In genomic region chr16:88747588-88748301, GRCh38 we compare ENCODE assay signal across 8 cellular contexts. TPM values are rescaled to one million over a fixed set of nuclear protein-coding genes. Genes with fewer than 3 reads are reported as not detected.
DNase-seq lines count a peak whose midpoint lies in the region; ATAC-seq and TF ChIP-seq lines count a peak whose summit lies in the region.

No MANE protein-coding gene starts in this region.

- no peak overlapping the region for H3K27ac Mint-ChIP-seq in endodermal cell
- no peak overlapping the region for H3K27ac Mint-ChIP-seq in stimulated activated effector memory CD8-positive, alpha-beta T cell treated with anti-CD3 and anti-CD28 coated beads, Interleukin-12 subunit alpha, Interleukin-12 subunit beta, amount 100 ng/mL, for 72 hours
- H3K27ac Mint-ChIP-seq in stimulated activated naive B cell treated with anti-CD40 and anti-IgM and Interleukin-4, amounts not matched to agents 10 μg/mL and 1 μg/mL and 100 μg/mL, for 72 hours = no peak overlapping the region

- no peak overlapping the region for H3K27ac ChIP-seq in endodermal cell (ENCODE audit: low read depth, low read length)
- no peak overlapping the region for H3K27ac ChIP-seq in right cardiac atrium (ENCODE audit: low read length)

- CTCF ChIA-PET in HEK293T (lab: Yijun Ruan, JAX) = interaction anchor here (0.6 kb wide), 1 partner anchor 45 kb away, joined by 3 read pairs; no protein-coding TSS in a partner anchor

- H3K9me3 ChIP-seq in endodermal cell (ENCODE audit: control insufficient read depth, low read length) = no peaks in the 10 kb centered on the region
- no peaks in the 10 kb centered on the region for H3K9me3 ChIP-seq in right cardiac atrium (ENCODE audit: control insufficient read depth, low read length)

- no peaks in the 10 kb centered on the region for H3K36me3 Mint-ChIP-seq in endodermal cell (ENCODE audit: low read depth)
- H3K36me3 Mint-ChIP-seq in stimulated activated effector memory CD8-positive, alpha-beta T cell treated with anti-CD3 and anti-CD28 coated beads, Interleukin-12 subunit alpha, Interleukin-12 subunit beta, amount 100 ng/mL, for 72 hours = peaks cover 55% of the 10 kb centered on the region
- H3K36me3 Mint-ChIP-seq in stimulated activated naive B cell treated with anti-CD40 and anti-IgM and Interleukin-4, amounts not matched to agents 10 μg/mL and 1 μg/mL and 100 μg/mL, for 72 hours = peaks cover 6 to 13% of the 10 kb centered on the region in 2 donors

- intact Hi-C loops in right cardiac atrium (cut with DNase I) = loop anchor here in 2 of 4 donors (5.0 to 10.0 kb wide), 3 partner anchors 35 to 467 kb away; partner anchors contain the start of gene ZNF778 (in 1 of the 2)

- WGBS in endodermal cell (ENCODE audit: insufficient coverage in 1 of 2, insufficient read length in 1 of 2), 2 experiments = 93 to 96% methylated on average over 21 to 26 of the region's 26 CpGs
- WGBS in right cardiac atrium = 86% methylated on average over 26 of the region's 26 CpGs

- in situ Hi-C loops in SK-MEL-5 (cut with HindIII; ENCODE audit: low pct_unique_long_range_greater_than_20kb, low sequenced_read_pairs) = no loop called here

- H3K27me3 Mint-ChIP-seq in endodermal cell (ENCODE audit: insufficient read depth) = no peaks in the 10 kb centered on the region
- no peaks in the 10 kb centered on the region for H3K27me3 Mint-ChIP-seq in stimulated activated naive B cell treated with anti-CD40 and anti-IgM and Interleukin-4, amounts not matched to agents 10 μg/mL and 1 μg/mL and 100 μg/mL, for 72 hours

- no peaks in the 10 kb centered on the region for H3K9me3 Mint-ChIP-seq in endodermal cell
- H3K9me3 Mint-ChIP-seq in stimulated activated effector memory CD8-positive, alpha-beta T cell treated with anti-CD3 and anti-CD28 coated beads, Interleukin-12 subunit alpha, Interleukin-12 subunit beta, amount 100 ng/mL, for 72 hours = no peaks in the 10 kb centered on the region
- H3K9me3 Mint-ChIP-seq in stimulated activated naive B cell treated with anti-CD40 and anti-IgM and Interleukin-4, amounts not matched to agents 10 μg/mL and 1 μg/mL and 100 μg/mL, for 72 hours = no peaks in the 10 kb centered on the region

- peak; percentile 64 for DNase-seq in CMK (ENCODE audit: low read depth)
- peak; percentile 69 for DNase-seq in HEK293T (ENCODE audit: extremely low spot score)
- DNase-seq in SK-MEL-5 (ENCODE audit: low read depth, low spot score) = peak; percentile 90
- DNase-seq in endodermal cell = peak; percentile 90
- DNase-seq in stimulated activated effector memory CD8-positive, alpha-beta T cell treated with anti-CD3 and anti-CD28 coated beads, Interleukin-12 subunit alpha, Interleukin-12 subunit beta, amount 100 ng/mL, for 72 hours (ENCODE audit: low spot score in 2 of 2) = peak in 1 of 2 donors; percentile 62
- DNase-seq in stimulated activated naive B cell treated with anti-CD40 and anti-IgM and Interleukin-4, amounts not matched to agents 10 μg/mL and 1 μg/mL and 100 μg/mL, for 72 hours = no peak
- DNase-seq in right cardiac atrium = no peak

- no peaks in the 10 kb centered on the region for H3K27me3 ChIP-seq in endodermal cell (ENCODE audit: control insufficient read depth, insufficient read depth, low read length, poor library complexity, severe bottlenecking)
- no peaks in the 10 kb centered on the region for H3K27me3 ChIP-seq in right cardiac atrium (ENCODE audit: control insufficient read depth, insufficient read depth)

- H3K36me3 ChIP-seq in endodermal cell (ENCODE audit: control insufficient read depth, insufficient read depth, low read length) = peaks cover 4% of the 10 kb centered on the region

- POLR2A ChIA-PET in HEK293T (lab: Yijun Ruan, JAX) = interaction anchor here (0.9 kb wide), 1 partner anchor 36 kb away, joined by 3 read pairs; no protein-coding TSS in a partner anchor

- no peaks in the 10 kb centered on the region for H3K4me1 Mint-ChIP-seq in endodermal cell
- H3K4me1 Mint-ChIP-seq in stimulated activated effector memory CD8-positive, alpha-beta T cell treated with anti-CD3 and anti-CD28 coated beads, Interleukin-12 subunit alpha, Interleukin-12 subunit beta, amount 100 ng/mL, for 72 hours = peaks cover 39% of the 10 kb centered on the region
- peaks cover 38 to 59% of the 10 kb centered on the region in 2 donors for H3K4me1 Mint-ChIP-seq in stimulated activated naive B cell treated with anti-CD40 and anti-IgM and Interleukin-4, amounts not matched to agents 10 μg/mL and 1 μg/mL and 100 μg/mL, for 72 hours

- no peak overlapping the region for H3K4me3 Mint-ChIP-seq in endodermal cell
- H3K4me3 Mint-ChIP-seq in stimulated activated effector memory CD8-positive, alpha-beta T cell treated with anti-CD3 and anti-CD28 coated beads, Interleukin-12 subunit alpha, Interleukin-12 subunit beta, amount 100 ng/mL, for 72 hours = no peak overlapping the region
- H3K4me3 Mint-ChIP-seq in stimulated activated naive B cell treated with anti-CD40 and anti-IgM and Interleukin-4, amounts not matched to agents 10 μg/mL and 1 μg/mL and 100 μg/mL, for 72 hours = no peak overlapping the region

- H3K4me3 ChIP-seq in endodermal cell (ENCODE audit: low read length) = no peak overlapping the region
- no peak overlapping the region for H3K4me3 ChIP-seq in right cardiac atrium (ENCODE audit: low read length)

- no peaks in the 10 kb centered on the region for H3K4me1 ChIP-seq in endodermal cell (ENCODE audit: control insufficient read depth, insufficient read depth, low read length)
- no peaks in the 10 kb centered on the region for H3K4me1 ChIP-seq in right cardiac atrium (ENCODE audit: control insufficient read depth, insufficient read depth, low read length)

- TF ChIP-seq CTCF in endodermal cell (conservative IDR thresholded peaks at IDR 0.05) = peak; percentile 73

- H3K9ac ChIP-seq in endodermal cell (ENCODE audit: extremely low read depth, low read length, poor library complexity, severe bottlenecking) = no peak overlapping the region

- peak; percentile 60 for ATAC-seq in stimulated activated effector memory CD8-positive, alpha-beta T cell treated with anti-CD3 and anti-CD28 coated beads, Interleukin-12 subunit alpha, Interleukin-12 subunit beta, amount 100 ng/mL, for 72 hours
- ATAC-seq in GM19351 (IDR thresholded peaks at IDR 0.05; ENCODE audit: unreplicated experiment) = no peak
- ATAC-seq in stimulated activated naive B cell treated with anti-CD40 and anti-IgM and Interleukin-4, amounts not matched to agents 10 μg/mL and 1 μg/mL and 100 μg/mL, for 72 hours (replicated peaks) = no peak
- no peak for ATAC-seq in right cardiac atrium

TF ChIP-seq in HEK293T, 16 proteins besides CTCF, POLR2A, EP300 and RAD21:
- TF ChIP-seq CTBP1 (IDR thresholded peaks at IDR 0.05; ENCODE audit: borderline replicate concordance) (no peak), BHLHE40 (IDR thresholded peaks at IDR 0.05; ENCODE audit: borderline replicate concordance) (no peak), NFRKB (IDR thresholded peaks at IDR 0.05) (no peak)

RNA-seq across cellular contexts. Expression of gene PIEZO1, which starts 37.3 kb away (rescaled TPM):
- 44.1 and 48.7 TPM in 2 replicates for total RNA-seq in SK-MEL-5 (2014; rRNA removed; shearing (Covaris generic))
- 84.8 and 136 TPM in 2 replicates for polyA plus RNA-seq in SK-MEL-5 (2015; cell fraction: cytosol; rRNA removed)
- polyA plus RNA-seq in SK-MEL-5 (2015; cell fraction: nucleus; rRNA removed) = 236 and 297 TPM in 2 replicates
- total RNA-seq in endodermal cell (10 to 100 TPM; 84.1 to 97.0 TPM), right cardiac atrium (10 to 100 TPM; 21.7 to 45.6 (median 29.8) TPM)
- polyA plus RNA-seq in endodermal cell (2013, experiment 1 of 2) = 26.7 TPM
- 28.6 TPM for polyA plus RNA-seq in endodermal cell (2013, experiment 2 of 2)
- 37.3 TPM for polyA plus RNA-seq in right cardiac atrium

RNA-seq across cellular contexts. Expression of gene CTU2, which starts 41.4 kb away (rescaled TPM):
- total RNA-seq in SK-MEL-5 (2014; rRNA removed; shearing (Covaris generic)) = 15.1 and 15.5 TPM in 2 replicates
- polyA plus RNA-seq in SK-MEL-5 (2015; cell fraction: cytosol; rRNA removed) = 29.3 and 31.6 TPM in 2 replicates
- polyA plus RNA-seq in SK-MEL-5 (2015; cell fraction: nucleus; rRNA removed) = 49.2 and 49.5 TPM in 2 replicates
- total RNA-seq in endodermal cell (10 to 100 TPM; 16.7 to 24.3 TPM), right cardiac atrium (10 to 100 TPM; 11.1 to 16.3 (median 12.4) TPM)
- polyA plus RNA-seq in endodermal cell (2013, experiment 1 of 2) = 20.6 TPM
- 14.3 TPM for polyA plus RNA-seq in endodermal cell (2013, experiment 2 of 2)
- polyA plus RNA-seq in right cardiac atrium = 11.4 TPM

RNA-seq across cellular contexts. Expression of gene RNF166, which starts 41.5 kb away (rescaled TPM):
- 9.6 TPM in 2 replicates for total RNA-seq in SK-MEL-5 (2014; rRNA removed; shearing (Covaris generic))
- polyA plus RNA-seq in SK-MEL-5 (2015; cell fraction: cytosol; rRNA removed) = 13.7 and 18.5 TPM in 2 replicates
- 46.7 and 48.8 TPM in 2 replicates for polyA plus RNA-seq in SK-MEL-5 (2015; cell fraction: nucleus; rRNA removed)
- 10 to 100 TPM; 24.2 to 27.2 TPM for total RNA-seq in endodermal cell
- polyA plus RNA-seq in endodermal cell (2013, experiment 1 of 2) = 37.1 TPM
- 29.8 TPM for polyA plus RNA-seq in endodermal cell (2013, experiment 2 of 2)
- 10 to 100 TPM; 15.0 to 23.8 (median 19.2) TPM for total RNA-seq in right cardiac atrium
- 18.4 TPM for polyA plus RNA-seq in right cardiac atrium

RNA-seq across cellular contexts. Expression of gene CDT1, which starts 55.8 kb away (rescaled TPM):
- total RNA-seq in SK-MEL-5 (2014; rRNA removed; shearing (Covaris generic)) = 13.8 and 17.4 TPM in 2 replicates
- 38.1 and 45.4 TPM in 2 replicates for polyA plus RNA-seq in SK-MEL-5 (2015; cell fraction: cytosol; rRNA removed)
- 10.3 and 23.5 TPM in 2 replicates for polyA plus RNA-seq in SK-MEL-5 (2015; cell fraction: nucleus; rRNA removed)
- total RNA-seq in endodermal cell (10 to 100 TPM; 57.1 to 63.0 TPM), right cardiac atrium (1 to 10 TPM in 2 of 4 donors, under 1 TPM in 2; 0.57 to 3.1 (median 1.1) TPM)
- 41.5 TPM for polyA plus RNA-seq in endodermal cell (2013, experiment 1 of 2)
- polyA plus RNA-seq in endodermal cell (2013, experiment 2 of 2) = 34.7 TPM
- polyA plus RNA-seq in right cardiac atrium = 0.27 TPM

Comparison
In these comparisons a context has a peak if more than half of its experiments do, and no peak if none do; other contexts are left out.
1. DNase-seq: peak in CMK (single experiment), HEK293T (single experiment), SK-MEL-5 (single experiment) and endodermal cell (single experiment); none in stimulated activated naive B cell treated with anti-CD40 and anti-IgM and Interleukin-4, amounts not matched to agents 10 μg/mL and 1 μg/mL and 100 μg/mL, for 72 hours (single experiment) and right cardiac atrium (0 of 3).